In the genomic region with DNA sequence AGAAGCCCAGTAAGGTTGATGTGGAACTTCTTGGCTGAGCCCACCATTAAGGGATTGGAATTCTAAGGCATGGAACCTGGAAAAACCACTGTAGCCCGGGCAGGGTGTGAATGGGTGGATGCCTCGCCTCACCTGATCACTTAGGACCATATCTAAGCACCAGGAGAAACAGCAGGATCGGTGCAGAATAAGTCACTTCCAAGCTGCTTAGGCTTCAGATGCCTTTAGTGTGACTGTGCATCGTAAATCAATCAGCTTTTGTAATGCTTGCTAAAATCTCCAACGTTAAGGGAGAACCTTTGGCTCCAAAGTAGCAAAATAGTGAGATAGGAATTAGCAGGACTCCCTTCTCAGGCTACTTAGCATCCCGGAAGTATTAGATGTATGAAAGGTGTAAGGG, we compare ENCODE assay signal across 30 cellular contexts.
DNase-seq lines count a peak whose midpoint lies in the region; ATAC-seq and TF ChIP-seq lines count a peak whose summit lies in the region.
"Had no signal": no experiment of that assay in that cellular context is flagged by ENCODE, and none has a peak within 500 bp of the region (broad histone marks: within the 10 kb centered on the region; RNA-seq: fewer than 3 reads in every experiment).

No MANE protein-coding gene starts in this region.

- DNase-seq in MCF 10A (ENCODE audit: unreplicated experiment) (peak; percentile 9), breast epithelium (ENCODE audit: low spot score in 2 of 2) (no peak), astrocyte of the spinal cord (ENCODE audit: low read depth, low spot score) (peak; percentile 16), kidney epithelial cell (ENCODE audit: low read depth) (peak; percentile 35), left cardiac atrium (no peak), NCI-H1436 treated with DMSO at 0.1 percent for 48 hours (lab: John Stamatoyannopoulos, UW) (no peak), foreskin melanocyte (no peak)
- DNase-seq: 8988T; activated CD4-positive, alpha-beta memory T cell treated with anti-CD3 and anti-CD28 coated beads, Interleukin-2, amount 10 ng/mL, durations not matched to agents 7 days and 5 days; activated CD4-positive, CD25-positive, alpha-beta regulatory T cell treated with anti-CD3 and anti-CD28 coated beads, Interleukin-2, amount 50 U/mL, for 72 hours; activated gamma-delta T cell treated with Interleukin-2 at 50 U/mL for 16 hours; activated naive CD8-positive, alpha-beta T cell treated with anti-CD3 and anti-CD28 coated beads, Interleukin-2, amount 50 U/mL, for 24 hours; AML-193; brain microvascular endothelial cell; CD8-positive, alpha-beta T cell; DMS153; effector CD4-positive, alpha-beta T cell; H7; hypothalamus; MG63; NCI-H1436; thyroid gland had no signal

- H3K9me3 Mint-ChIP-seq in MCF 10A (ENCODE audit: unreplicated experiment): no peaks in the 10 kb centered on the region
- H3K9me3 Mint-ChIP-seq: activated CD4-positive, alpha-beta memory T cell treated with anti-CD3 and anti-CD28 coated beads, Interleukin-2, amount 10 ng/mL, durations not matched to agents 7 days and 5 days; activated naive CD8-positive, alpha-beta T cell treated with anti-CD3 and anti-CD28 coated beads, Interleukin-2, amount 50 U/mL, for 24 hours; CD8-positive, alpha-beta T cell; IgD-negative memory B cell; stimulated activated naive CD8-positive, alpha-beta T cell treated with anti-CD3 and anti-CD28 coated beads, Interleukin-15, Interleukin-2, amounts not matched to agents 100 ng/mL and 50 ng/mL, for 24 hours had no signal

- in situ Hi-C loops in astrocyte of the spinal cord (cut with HindIII; ENCODE audit: low sequenced_read_pairs): no loop called here

- POLR2A ChIA-PET in MCF 10A (lab: Yijun Ruan, JAX): no interaction called here

- no TSS peak for BruUV-seq in MCF 10A (replicated peaks; lab: Mats Ljungman, UMichigan)

- H3K4me3 ChIP-seq in breast epithelium (no peak overlapping the region), astrocyte of the spinal cord (ENCODE audit: low read depth, low read length) (no peak overlapping the region), kidney epithelial cell (ENCODE audit: low read depth, low read length) (no peak overlapping the region)
- H3K4me3 ChIP-seq: lung, MG63, thyroid gland had no signal

- H3K27ac ChIP-seq in breast epithelium: no peak overlapping the region
- H3K27ac ChIP-seq: brain microvascular endothelial cell, epithelial cell of prostate, HL-60, thyroid gland had no signal

- H3K36me3 Mint-ChIP-seq in MCF 10A (ENCODE audit: insufficient read depth, unreplicated experiment): no peaks in the 10 kb centered on the region
- H3K36me3 Mint-ChIP-seq: CD8-positive, alpha-beta T cell had no signal

- H3K27ac Mint-ChIP-seq in MCF 10A (ENCODE audit: low read depth, unreplicated experiment): no peak overlapping the region
- H3K27ac Mint-ChIP-seq: activated CD4-positive, alpha-beta memory T cell treated with anti-CD3 and anti-CD28 coated beads, Interleukin-2, amount 10 ng/mL, durations not matched to agents 7 days and 5 days; activated naive CD8-positive, alpha-beta T cell treated with anti-CD3 and anti-CD28 coated beads, Interleukin-2, amount 50 U/mL, for 24 hours; CD8-positive, alpha-beta T cell; IgD-negative memory B cell; stimulated activated naive CD8-positive, alpha-beta T cell treated with anti-CD3 and anti-CD28 coated beads, Interleukin-15, Interleukin-2, amounts not matched to agents 100 ng/mL and 50 ng/mL, for 24 hours had no signal

- no peaks in the 10 kb centered on the region for H3K27me3 Mint-ChIP-seq in MCF 10A (ENCODE audit: insufficient read depth, unreplicated experiment)
- H3K27me3 Mint-ChIP-seq: activated CD4-positive, alpha-beta memory T cell treated with anti-CD3 and anti-CD28 coated beads, Interleukin-2, amount 10 ng/mL, durations not matched to agents 7 days and 5 days; activated naive CD8-positive, alpha-beta T cell treated with anti-CD3 and anti-CD28 coated beads, Interleukin-2, amount 50 U/mL, for 24 hours had no signal

- H3K36me3 ChIP-seq in breast epithelium (no peaks in the 10 kb centered on the region), kidney epithelial cell (ENCODE audit: control insufficient read depth, insufficient read depth, low read length) (no peaks in the 10 kb centered on the region)
- H3K36me3 ChIP-seq: brain microvascular endothelial cell, MG63, thyroid gland had no signal

- H3K4me3 Mint-ChIP-seq in MCF 10A (ENCODE audit: unreplicated experiment): no peak overlapping the region
- H3K4me3 Mint-ChIP-seq: activated CD4-positive, alpha-beta memory T cell treated with anti-CD3 and anti-CD28 coated beads, Interleukin-2, amount 10 ng/mL, durations not matched to agents 7 days and 5 days; activated naive CD8-positive, alpha-beta T cell treated with anti-CD3 and anti-CD28 coated beads, Interleukin-2, amount 50 U/mL, for 24 hours; CD8-positive, alpha-beta T cell; IgD-negative memory B cell; stimulated activated naive CD8-positive, alpha-beta T cell treated with anti-CD3 and anti-CD28 coated beads, Interleukin-15, Interleukin-2, amounts not matched to agents 100 ng/mL and 50 ng/mL, for 24 hours had no signal

- TF ChIP-seq POLR2A in breast epithelium (IDR thresholded peaks at IDR 0.05): no peak

- no peaks in the 10 kb centered on the region for H3K4me1 Mint-ChIP-seq in MCF 10A (ENCODE audit: insufficient read depth, unreplicated experiment)
- H3K4me1 Mint-ChIP-seq: activated CD4-positive, alpha-beta memory T cell treated with anti-CD3 and anti-CD28 coated beads, Interleukin-2, amount 10 ng/mL, durations not matched to agents 7 days and 5 days; activated naive CD8-positive, alpha-beta T cell treated with anti-CD3 and anti-CD28 coated beads, Interleukin-2, amount 50 U/mL, for 24 hours; IgD-negative memory B cell had no signal

- H3K4me1 ChIP-seq in breast epithelium: no peaks in the 10 kb centered on the region
- H3K4me1 ChIP-seq: thyroid gland had no signal

- H3K9me3 ChIP-seq in breast epithelium: no peaks in the 10 kb centered on the region
- H3K9me3 ChIP-seq: MG63, thyroid gland had no signal

- TF ChIP-seq CTCF in MCF 10A (IDR thresholded peaks at IDR 0.05; ENCODE audit: unreplicated experiment) (no peak), breast epithelium (IDR thresholded peaks at IDR 0.05) (no peak), astrocyte of the spinal cord (IDR thresholded peaks at IDR 0.05; ENCODE audit: low read depth, low read length) (no peak), kidney epithelial cell (IDR thresholded peaks at IDR 0.05; ENCODE audit: insufficient read depth, low read length, poor library complexity, severe bottlenecking) (no peak)

- intact Hi-C loops in MCF 10A (cut with micrococcal nuclease): no loop called here
- intact Hi-C loops in breast epithelium (cut with DNase I; ENCODE audit: low total_unique reads): no loop called here
- intact Hi-C loops in left cardiac atrium (cut with DNase I): no loop called here

- H3K27me3 ChIP-seq in breast epithelium: no peaks in the 10 kb centered on the region
- no peaks in the 10 kb centered on the region for H3K27me3 ChIP-seq in kidney epithelial cell (ENCODE audit: control insufficient read depth, insufficient read depth, low read length)
- H3K27me3 ChIP-seq: brain microvascular endothelial cell, thyroid gland had no signal

- ATAC-seq in left cardiac atrium: no peak
- ATAC-seq in HG02938 (IDR thresholded peaks at IDR 0.05; ENCODE audit: unreplicated experiment): no peak
- ATAC-seq: activated naive CD8-positive, alpha-beta T cell treated with anti-CD3 and anti-CD28 coated beads, Interleukin-2, amount 50 U/mL, for 24 hours; CD8-positive, alpha-beta T cell; Panc1; sciatic nerve had no signal

- CTCF ChIA-PET in MCF 10A (lab: Yijun Ruan, JAX): interaction anchor here (1.7 kb wide), 1 partner anchor 40 kb away, joined by 4 read pairs; no protein-coding TSS in a partner anchor

Comparison
In these comparisons a context has a peak if more than half of its experiments do, and no peak if none do; other contexts are left out.
1. DNase-seq: peak in MCF 10A (single experiment), astrocyte of the spinal cord (single experiment) and kidney epithelial cell (single experiment); none in breast epithelium (0 of 2), left cardiac atrium (single experiment), NCI-H1436 treated with DMSO at 0.1 percent for 48 hours (single experiment) and foreskin melanocyte (single experiment).